ENCODE assay signal across 27 cellular contexts in the genomic region with DNA sequence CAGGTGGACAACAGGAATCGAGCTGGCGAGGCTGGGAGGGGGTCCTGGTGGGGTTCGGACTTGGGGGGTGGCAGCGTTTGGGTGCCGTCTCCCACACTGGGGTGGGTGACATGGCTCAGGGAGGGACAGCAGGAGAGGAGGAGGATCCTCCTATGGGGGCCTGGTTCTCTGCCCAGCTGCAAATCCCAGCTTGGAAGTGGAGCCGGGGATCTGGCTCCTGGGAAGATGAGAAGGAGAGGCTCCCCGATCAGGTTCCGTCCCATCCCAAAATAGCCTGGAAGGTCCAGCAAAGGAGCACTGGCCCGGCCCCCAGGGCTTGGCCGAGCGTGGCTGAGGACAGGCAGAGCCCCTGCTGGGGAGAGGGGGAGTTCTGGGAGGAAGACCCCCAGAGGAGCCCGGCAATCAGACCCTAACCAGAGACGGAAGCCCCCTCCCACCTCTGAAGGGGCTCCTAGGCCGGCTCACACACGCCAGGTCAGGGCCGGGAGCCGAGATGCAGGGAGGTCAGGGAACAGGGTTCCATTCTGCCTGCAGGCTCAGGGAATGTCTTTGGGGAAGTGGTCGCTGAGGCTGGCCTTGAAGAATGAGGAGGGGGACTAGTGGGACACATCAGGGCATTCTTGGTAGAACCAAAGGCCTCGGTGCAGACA.
"Had no signal": no experiment of that assay in that cellular context is flagged by ENCODE, and none has a peak within 500 bp of the region (broad histone marks: within the 10 kb centered on the region; RNA-seq: fewer than 3 reads in every experiment).

No MANE protein-coding gene starts in this region.

- H3K4me2 ChIP-seq: hepatocyte had no signal

- FAIRE-seq: keratinocyte, pancreas had no signal

- H2AFZ ChIP-seq: hepatocyte, neural progenitor cell had no signal

- H3K27me3 ChIP-seq: neural progenitor cell, testis, vagina had no signal

- H3K9me3 ChIP-seq: pancreas, prostate gland, stomach, testis, thyroid gland, transverse colon, upper lobe of left lung, vagina had no signal

- DNase-seq: kidney glomerular epithelial cell; left cardiac atrium; mesendoderm; naive B cell; natural killer cell; nephron progenitor cell; pancreas; retina; right cardiac atrium; stimulated activated CD4-positive, alpha-beta T cell treated with anti-CD3 and anti-CD28 coated beads, Interleukin-12 subunit alpha, Interleukin-12 subunit beta, amount 100 ng/mL, for 4 hours; stimulated activated CD4-positive, alpha-beta T cell treated with anti-CD3 and anti-CD28 coated beads, Interleukin-15, amount 100 ng/mL, for 24 hours; stimulated activated CD4-positive, alpha-beta T cell treated with anti-CD3 and anti-CD28 coated beads, Interleukin-2, amount 100 ng/mL, for 24 hours; stimulated activated CD4-positive, alpha-beta T cell treated with anti-CD3 and anti-CD28 coated beads, Interleukin-4, amount 100 ng/mL, for 1 hour; stimulated activated naive B cell treated with anti-CD40 and anti-IgM and Interleukin-4, amounts not matched to agents 10 μg/mL and 1 μg/mL and 100 μg/mL, for 72 hours; stimulated activated naive CD8-positive, alpha-beta T cell treated with anti-CD3 and anti-CD28 coated beads, Interleukin-15, Interleukin-2, amounts not matched to agents 100 U/mL and 50 U/mL, for 24 hours; stomach; testis; thyroid gland; transverse colon; upper lobe of left lung had no signal

- H3K4me1 ChIP-seq: pancreas, prostate gland, testis, thyroid gland, transverse colon had no signal

- H3K27ac ChIP-seq: hepatocyte, neural progenitor cell, pancreas, prostate gland, skin epidermis, stomach, testis, thyroid gland, transverse colon, upper lobe of left lung, vagina had no signal

- H3K79me2 ChIP-seq: hepatocyte had no signal

- H3K9ac ChIP-seq: neural progenitor cell had no signal

- H3K4me3 ChIP-seq: hepatocyte, lung, neural progenitor cell, pancreas, prostate gland, skin epidermis, stomach, testis, thyroid gland, transverse colon, upper lobe of left lung, vagina had no signal

- H3K36me3 ChIP-seq: neural progenitor cell, pancreas, prostate gland, stomach, thyroid gland, transverse colon, upper lobe of left lung, vagina had no signal
